2 cellular contexts compared by ENCODE assay signal in genomic region chr18:23812566-23813440, GRCh38.
TF ChIP-seq lines count a peak whose summit lies in the region.

No MANE protein-coding gene starts in this region.

TF ChIP-seq in GM23338, 12 proteins besides CTCF, POLR2A, EP300 and RAD21 (continued from another document):
- TF ChIP-seq ZNF462 (CRISPR knock-in tag; IDR thresholded peaks at IDR 0.05) (no peak), ZNF331 (CRISPR knock-in tag; IDR thresholded peaks at IDR 0.05; ENCODE audit: low read depth) (no peak), POLR2AphosphoS5 (IDR thresholded peaks at IDR 0.05; ENCODE audit: low read depth) (no peak), REST (IDR thresholded peaks at IDR 0.05; ENCODE audit: unreplicated experiment) (no peak), NANOG (IDR thresholded peaks at IDR 0.05; ENCODE audit: borderline replicate concordance) (peak; percentile 79), ZNF114 (CRISPR knock-in tag; IDR thresholded peaks at IDR 0.05) (no peak)

TF ChIP-seq in H1, 55 proteins besides CTCF, POLR2A, EP300 and RAD21 (continued from another document):
- TF ChIP-seq ATF3 (IDR thresholded peaks at IDR 0.05; ENCODE audit: insufficient read depth, low read depth, low read length) (no peak), ZNF274 (IDR thresholded peaks at IDR 0.05; ENCODE audit: borderline replicate concordance, extremely low read depth, low read length) (no peak), CREB1 (IDR thresholded peaks at IDR 0.05) (no peak)
